In genomic region chr1:156489166-156489934, GRCh38 we compare ENCODE assay signal across 8 cellular contexts. TPM values are rescaled to one million over a fixed set of nuclear protein-coding genes. Genes with fewer than 3 reads are reported as not detected.
DNase-seq lines count a peak whose midpoint lies in the region; ATAC-seq and TF ChIP-seq lines count a peak whose summit lies in the region.

No MANE protein-coding gene starts in this region.

- ATAC-seq in GM19452 (IDR thresholded peaks at IDR 0.05; ENCODE audit: unreplicated experiment): peak; percentile 22

- peak; percentile 40; the same call in 1 of the 2 replicates for TF ChIP-seq CTCF in BE2C (IDR thresholded peaks at IDR 0.05; ENCODE audit: low read depth, low read length)
- TF ChIP-seq CTCF in MM.1S (IDR thresholded peaks at IDR 0.05; ENCODE audit: low read length): peak; percentile 29

- peak; percentile 78 for DNase-seq in BE2C
- peak; percentile 78 for DNase-seq in MM.1S
- peak; percentile 26 to 84 for DNase-seq in cerebellar nuclear complex (lab: John Stamatoyannopoulos, UW)
- DNase-seq in mesendoderm: peak; percentile 80
- DNase-seq in A172 (ENCODE audit: low spot score): no peak

- peak overlapping the region; percentile 83 for H3K27ac ChIP-seq in MM.1S (ENCODE audit: low read length)
- H3K27ac ChIP-seq in mesendoderm (ENCODE audit: low read depth, low read length): no peak overlapping the region
- peak overlapping the region; percentile 53 for H3K27ac ChIP-seq in stomach smooth muscle (ENCODE audit: low read length)

- peaks cover 66% of the 10 kb centered on the region for H3F3A ChIP-seq in MM.1S (ENCODE audit: insufficient read depth, low read length)

- peak overlapping the region; percentile 90 for H3K4me2 ChIP-seq in MM.1S (ENCODE audit: low read depth, low read length)
- H3K4me2 ChIP-seq in mesendoderm (ENCODE audit: low read length): peak overlapping the region; percentile 10

- H3K27ac Mint-ChIP-seq in T-helper 1 cell treated with Interleukin-12 subunit alpha and Interleukin-12 subunit beta and Interleukin-4 antibody, amounts not matched to agents 30 μg/mL and 1 μg/mL, for 36 hours: peak overlapping the region; percentile 79

- peak overlapping the region; percentile 72 for H2AK5ac ChIP-seq in mesendoderm (ENCODE audit: low read length)

- H3K36me3 ChIP-seq in BE2C (no peaks in the 10 kb centered on the region), MM.1S (replicated peaks; ENCODE audit: insufficient read depth, low read length) (no peaks in the 10 kb centered on the region), mesendoderm (ENCODE audit: control insufficient read depth, insufficient read depth, low read length) (no peaks in the 10 kb centered on the region), stomach smooth muscle (ENCODE audit: control insufficient read depth in 2 of 2, insufficient read depth in 2 of 2, low read length in 2 of 2) (peaks cover 0 to 4% of the 10 kb centered on the region in 2 donors)

- H3K4ac ChIP-seq in mesendoderm (ENCODE audit: low read depth, low read length): no peak overlapping the region

- H3K36me3 Mint-ChIP-seq in T-helper 1 cell treated with Interleukin-12 subunit alpha and Interleukin-12 subunit beta and Interleukin-4 antibody, amounts not matched to agents 30 μg/mL and 1 μg/mL, for 36 hours (ENCODE audit: low read depth): peaks cover 15% of the 10 kb centered on the region

- H3K9me3 Mint-ChIP-seq in T-helper 1 cell treated with Interleukin-12 subunit alpha and Interleukin-12 subunit beta and Interleukin-4 antibody, amounts not matched to agents 30 μg/mL and 1 μg/mL, for 36 hours: no peaks in the 10 kb centered on the region

- H3K9ac ChIP-seq in MM.1S (ENCODE audit: low read length) (peak overlapping the region; percentile 66), mesendoderm (ENCODE audit: low read length) (peak overlapping the region; percentile 21), stomach smooth muscle (ENCODE audit: low read length in 2 of 2) (no peak overlapping the region)

- H2BK120ac ChIP-seq in mesendoderm (ENCODE audit: low read depth, low read length): no peak overlapping the region

- peak overlapping the region; percentile 69 for H3K4me3 Mint-ChIP-seq in T-helper 1 cell treated with Interleukin-12 subunit alpha and Interleukin-12 subunit beta and Interleukin-4 antibody, amounts not matched to agents 30 μg/mL and 1 μg/mL, for 36 hours

- H3K23ac ChIP-seq in mesendoderm (ENCODE audit: low read length): no peak overlapping the region

- peaks cover 68% of the 10 kb centered on the region for H3K4me1 Mint-ChIP-seq in T-helper 1 cell treated with Interleukin-12 subunit alpha and Interleukin-12 subunit beta and Interleukin-4 antibody, amounts not matched to agents 30 μg/mL and 1 μg/mL, for 36 hours (ENCODE audit: low read depth)

- no CpG with 5 or more reads among the region's 12 CpGs for WGBS in mesendoderm (ENCODE audit: extremely low coverage, insufficient coverage, low lambda C conversion rate)

- H3K9me2 ChIP-seq in MM.1S (replicated peaks; ENCODE audit: insufficient read depth, low read length): no peaks in the 10 kb centered on the region

- H2BK15ac ChIP-seq in mesendoderm (replicated peaks; ENCODE audit: low read depth): no peak overlapping the region

- H2BK5ac ChIP-seq in mesendoderm (ENCODE audit: low read length): peak overlapping the region; percentile 46

- H3K56ac ChIP-seq in mesendoderm (ENCODE audit: low read length): peak overlapping the region; percentile 72

- H3K27me3 ChIP-seq in BE2C: no peaks in the 10 kb centered on the region
- H3K27me3 ChIP-seq in MM.1S (replicated peaks; ENCODE audit: insufficient read depth, low read length): no peaks in the 10 kb centered on the region
- H3K27me3 ChIP-seq in mesendoderm (ENCODE audit: insufficient read depth, low read length, poor library complexity): no peaks in the 10 kb centered on the region
- H3K27me3 ChIP-seq in stomach smooth muscle (ENCODE audit: control insufficient read depth in 1 of 2, insufficient read depth in 2 of 2, low read length in 2 of 2): no peaks in the 10 kb centered on the region

- H4K20me1 ChIP-seq in MM.1S (ENCODE audit: insufficient read depth, low read length): peaks cover 4% of the 10 kb centered on the region; the same call in 1 of the 2 replicates

- H2AFZ ChIP-seq in MM.1S (ENCODE audit: low read length): no peak overlapping the region

- H3K18ac ChIP-seq in mesendoderm (ENCODE audit: low read length): peak overlapping the region; percentile 31

- H3K27me3 Mint-ChIP-seq in T-helper 1 cell treated with Interleukin-12 subunit alpha and Interleukin-12 subunit beta and Interleukin-4 antibody, amounts not matched to agents 30 μg/mL and 1 μg/mL, for 36 hours (ENCODE audit: low read depth): no peaks in the 10 kb centered on the region

- H4K8ac ChIP-seq in mesendoderm (ENCODE audit: low read depth, low read length): no peak overlapping the region

- H3K79me2 ChIP-seq in MM.1S (ENCODE audit: low read length): peaks cover 100% of the 10 kb centered on the region
- peaks cover 10% of the 10 kb centered on the region for H3K79me2 ChIP-seq in mesendoderm (ENCODE audit: control insufficient read depth, insufficient read depth, low read length)

- peaks cover 39% of the 10 kb centered on the region for H3K79me1 ChIP-seq in mesendoderm (ENCODE audit: low read length)

- no peaks in the 10 kb centered on the region for H3K9me3 ChIP-seq in BE2C
- no peaks in the 10 kb centered on the region for H3K9me3 ChIP-seq in MM.1S (replicated peaks; ENCODE audit: insufficient read depth, low read length)
- no peaks in the 10 kb centered on the region for H3K9me3 ChIP-seq in stomach smooth muscle (ENCODE audit: control insufficient read depth in 2 of 2, low read length in 2 of 2)

- peaks cover 27% of the 10 kb centered on the region for H3K4me1 ChIP-seq in BE2C
- peaks cover 92% of the 10 kb centered on the region for H3K4me1 ChIP-seq in MM.1S (ENCODE audit: low read length)
- H3K4me1 ChIP-seq in mesendoderm (ENCODE audit: control insufficient read depth, low read depth, low read length): peaks cover 28% of the 10 kb centered on the region
- H3K4me1 ChIP-seq in stomach smooth muscle (ENCODE audit: control insufficient read depth, insufficient read depth, low read length): peaks cover 88% of the 10 kb centered on the region

- no peak overlapping the region for H3K4me3 ChIP-seq in BE2C (ENCODE audit: low read depth, low read length)
- H3K4me3 ChIP-seq in MM.1S (ENCODE audit: low read length): peak overlapping the region; percentile 56
- no peak overlapping the region for H3K4me3 ChIP-seq in mesendoderm (ENCODE audit: low read length)
- H3K4me3 ChIP-seq in stomach smooth muscle (ENCODE audit: low read length in 2 of 2): peak overlapping the region; percentile 50 to 68

- no peak overlapping the region for H4K5ac ChIP-seq in mesendoderm (ENCODE audit: low read length)

RNA-seq across cellular contexts. Expression of gene MEF2D, which starts 11.2 kb away (rescaled TPM):
- polyA plus RNA-seq in BE2C (2012; ENCODE audit: insufficient read depth, insufficient read length, low read depth): 55.3 TPM
- 11.7 TPM for polyA plus RNA-seq in mesendoderm (2013, experiment 1 of 2)
- polyA plus RNA-seq in mesendoderm (2013, experiment 2 of 2): 11.4 TPM
- 14.6 and 22.2 TPM in 2 replicates for total RNA-seq in A172 (2014; rRNA removed; shearing (Covaris generic))

Comparison
In these comparisons a context has a peak if more than half of its experiments do, and no peak if none do; other contexts are left out.
1. H3K4me3 ChIP-seq: peak in MM.1S (single experiment) and stomach smooth muscle (2 of 2); none in BE2C (single experiment) and mesendoderm (single experiment).
2. H3K9ac ChIP-seq: peak in MM.1S (single experiment) and mesendoderm (single experiment); none in stomach smooth muscle (0 of 2).